In genomic region chr20:44392776-44393607, GRCh38 we compare ENCODE assay signal across 1 cellular context.
TF ChIP-seq lines count a peak whose summit lies in the region.

No MANE protein-coding gene starts in this region.

TF ChIP-seq in HepG2, 621 proteins besides CTCF, POLR2A, EP300 and RAD21 (continued from another document and continues in another):
- TF ChIP-seq ZBED4 (CRISPR knock-in tag; IDR thresholded peaks at IDR 0.05; ENCODE audit: borderline replicate concordance) (0 out of 2 replicates have a peak, but pooled peaks have one; percentile 17), ZNF629 (CRISPR knock-in tag; conservative IDR thresholded peaks at IDR 0.05) (no peak), IRF9 (CRISPR knock-in tag; IDR thresholded peaks at IDR 0.05; ENCODE audit: borderline replicate concordance) (peak; percentile 94), HDAC6 (IDR thresholded peaks at IDR 0.05; ENCODE audit: low read depth, low read length) (no peak), THYN1 (CRISPR knock-in tag; IDR thresholded peaks at IDR 0.05; ENCODE audit: borderline replicate concordance, low read depth) (0 out of 2 replicates have a peak, but pooled peaks have one; percentile 95), RFX3 (CRISPR knock-in tag; IDR thresholded peaks at IDR 0.05) (no peak), ATAD3A (CRISPR knock-in tag; IDR thresholded peaks at IDR 0.05) (no peak), ZBTB20 (CRISPR knock-in tag; IDR thresholded peaks at IDR 0.05; ENCODE audit: borderline replicate concordance, low read depth) (peak; percentile 70; the same call in 1 of the 2 replicates), HINFP (CRISPR knock-in tag; IDR thresholded peaks at IDR 0.05; ENCODE audit: low read depth) (0 out of 2 replicates have a peak, but pooled peaks have one; percentile 37), GTF2F1 (IDR thresholded peaks at IDR 0.05; ENCODE audit: low read length) (no peak), SAFB2 (CRISPR knock-in tag; IDR thresholded peaks at IDR 0.05; ENCODE audit: borderline replicate concordance, low read depth) (peak; percentile 94), ZNF101 (CRISPR knock-in tag; IDR thresholded peaks at IDR 0.05; ENCODE audit: borderline replicate concordance, low read depth) (no peak), XRCC5 (optimal IDR thresholded peaks at IDR 0.05; ENCODE audit: low read length) (peak; percentile 66), CCAR2 (optimal IDR thresholded peaks at IDR 0.05; ENCODE audit: low read depth, low read length) (no peak), KDM4B (CRISPR knock-in tag; IDR thresholded peaks at IDR 0.05) (no peak), TMF1 (CRISPR knock-in tag; IDR thresholded peaks at IDR 0.05; ENCODE audit: low read depth) (no peak), NFE2 (CRISPR knock-in tag; IDR thresholded peaks at IDR 0.05) (no peak), ZNF317 (CRISPR knock-in tag; IDR thresholded peaks at IDR 0.05) (no peak), SOX13 (IDR thresholded peaks at IDR 0.05) (no peak), SOX13 (CRISPR knock-in tag; conservative IDR thresholded peaks at IDR 0.05 in 1 of 2, IDR thresholded peaks at IDR 0.05 in 1 of 2) (peak in 1 of 2 experiments; percentile 50; a peak in 2 of 4 replicates), ARID2 (CRISPR knock-in tag; IDR thresholded peaks at IDR 0.05; ENCODE audit: borderline replicate concordance) (no peak), AGO1 (IDR thresholded peaks at IDR 0.05; ENCODE audit: low read depth, low read length, poor library complexity, severe bottlenecking) (no peak), ZBTB33 (CRISPR knock-in tag; IDR thresholded peaks at IDR 0.05) (no peak), ZNF614 (CRISPR knock-in tag; IDR thresholded peaks at IDR 0.05; ENCODE audit: borderline replicate concordance) (peak; percentile 68; the same call in 1 of the 2 replicates), SUZ12 (IDR thresholded peaks at IDR 0.05; ENCODE audit: low read depth, low read length) (no peak), ZNF30 (CRISPR knock-in tag; IDR thresholded peaks at IDR 0.05) (no peak), ZNF775 (CRISPR knock-in tag; IDR thresholded peaks at IDR 0.05; ENCODE audit: borderline replicate concordance) (no peak), ZNF572 (CRISPR knock-in tag; IDR thresholded peaks at IDR 0.05) (peak; percentile 97), RBFOX2 (IDR thresholded peaks at IDR 0.05; ENCODE audit: low read depth, low read length) (peak; percentile 74)
- TF ChIP-seq, protein P1, sequence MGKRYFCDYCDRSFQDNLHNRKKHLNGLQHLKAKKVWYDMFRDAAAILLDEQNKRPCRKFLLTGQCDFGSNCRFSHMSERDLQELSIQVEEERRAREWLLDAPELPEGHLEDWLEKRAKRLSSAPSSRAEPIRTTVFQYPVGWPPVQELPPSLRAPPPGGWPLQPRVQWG (CRISPR knock-in tag; IDR thresholded peaks at IDR 0.05; ENCODE audit: borderline replicate concordance, low read depth) = no peak
- TF ChIP-seq, protein P2, sequence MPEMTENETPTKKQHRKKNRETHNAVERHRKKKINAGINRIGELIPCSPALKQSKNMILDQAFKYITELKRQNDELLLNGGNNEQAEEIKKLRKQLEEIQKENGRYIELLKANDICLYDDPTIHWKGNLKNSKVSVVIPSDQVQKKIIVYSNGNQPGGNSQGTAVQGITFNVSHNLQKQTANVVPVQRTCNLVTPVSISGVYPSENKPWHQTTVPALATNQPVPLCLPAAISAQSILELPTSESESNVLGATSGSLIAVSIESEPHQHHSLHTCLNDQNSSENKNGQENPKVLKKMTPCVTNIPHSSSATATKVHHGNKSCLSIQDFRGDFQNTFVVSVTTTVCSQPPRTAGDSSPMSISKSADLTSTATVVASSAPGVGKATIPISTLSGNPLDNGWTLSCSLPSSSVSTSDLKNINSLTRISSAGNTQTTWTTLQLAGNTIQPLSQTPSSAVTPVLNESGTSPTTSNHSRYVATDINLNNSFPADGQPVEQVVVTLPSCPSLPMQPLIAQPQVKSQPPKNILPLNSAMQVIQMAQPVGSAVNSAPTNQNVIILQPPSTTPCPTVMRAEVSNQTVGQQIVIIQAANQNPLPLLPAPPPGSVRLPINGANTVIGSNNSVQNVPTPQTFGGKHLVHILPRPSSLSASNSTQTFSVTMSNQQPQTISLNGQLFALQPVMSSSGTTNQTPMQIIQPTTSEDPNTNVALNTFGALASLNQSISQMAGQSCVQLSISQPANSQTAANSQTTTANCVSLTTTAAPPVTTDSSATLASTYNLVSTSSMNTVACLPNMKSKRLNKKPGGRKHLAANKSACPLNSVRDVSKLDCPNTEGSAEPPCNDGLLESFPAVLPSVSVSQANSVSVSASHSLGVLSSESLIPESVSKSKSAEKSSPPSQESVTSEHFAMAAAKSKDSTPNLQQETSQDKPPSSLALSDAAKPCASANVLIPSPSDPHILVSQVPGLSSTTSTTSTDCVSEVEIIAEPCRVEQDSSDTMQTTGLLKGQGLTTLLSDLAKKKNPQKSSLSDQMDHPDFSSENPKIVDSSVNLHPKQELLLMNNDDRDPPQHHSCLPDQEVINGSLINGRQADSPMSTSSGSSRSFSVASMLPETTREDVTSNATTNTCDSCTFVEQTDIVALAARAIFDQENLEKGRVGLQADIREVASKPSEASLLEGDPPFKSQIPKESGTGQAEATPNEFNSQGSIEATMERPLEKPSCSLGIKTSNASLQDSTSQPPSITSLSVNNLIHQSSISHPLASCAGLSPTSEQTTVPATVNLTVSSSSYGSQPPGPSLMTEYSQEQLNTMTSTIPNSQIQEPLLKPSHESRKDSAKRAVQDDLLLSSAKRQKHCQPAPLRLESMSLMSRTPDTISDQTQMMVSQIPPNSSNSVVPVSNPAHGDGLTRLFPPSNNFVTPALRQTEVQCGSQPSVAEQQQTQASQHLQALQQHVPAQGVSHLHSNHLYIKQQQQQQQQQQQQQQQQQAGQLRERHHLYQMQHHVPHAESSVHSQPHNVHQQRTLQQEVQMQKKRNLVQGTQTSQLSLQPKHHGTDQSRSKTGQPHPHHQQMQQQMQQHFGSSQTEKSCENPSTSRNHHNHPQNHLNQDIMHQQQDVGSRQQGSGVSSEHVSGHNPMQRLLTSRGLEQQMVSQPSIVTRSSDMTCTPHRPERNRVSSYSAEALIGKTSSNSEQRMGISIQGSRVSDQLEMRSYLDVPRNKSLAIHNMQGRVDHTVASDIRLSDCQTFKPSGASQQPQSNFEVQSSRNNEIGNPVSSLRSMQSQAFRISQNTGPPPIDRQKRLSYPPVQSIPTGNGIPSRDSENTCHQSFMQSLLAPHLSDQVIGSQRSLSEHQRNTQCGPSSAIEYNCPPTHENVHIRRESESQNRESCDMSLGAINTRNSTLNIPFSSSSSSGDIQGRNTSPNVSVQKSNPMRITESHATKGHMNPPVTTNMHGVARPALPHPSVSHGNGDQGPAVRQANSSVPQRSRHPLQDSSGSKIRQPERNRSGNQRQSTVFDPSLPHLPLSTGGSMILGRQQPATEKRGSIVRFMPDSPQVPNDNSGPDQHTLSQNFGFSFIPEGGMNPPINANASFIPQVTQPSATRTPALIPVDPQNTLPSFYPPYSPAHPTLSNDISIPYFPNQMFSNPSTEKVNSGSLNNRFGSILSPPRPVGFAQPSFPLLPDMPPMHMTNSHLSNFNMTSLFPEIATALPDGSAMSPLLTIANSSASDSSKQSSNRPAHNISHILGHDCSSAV (CRISPR knock-in tag; IDR thresholded peaks at IDR 0.05; ENCODE audit: borderline replicate concordance) = no peak
- TF ChIP-seq, protein P3, sequence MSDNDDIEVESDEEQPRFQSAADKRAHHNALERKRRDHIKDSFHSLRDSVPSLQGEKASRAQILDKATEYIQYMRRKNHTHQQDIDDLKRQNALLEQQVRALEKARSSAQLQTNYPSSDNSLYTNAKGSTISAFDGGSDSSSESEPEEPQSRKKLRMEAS (IDR thresholded peaks at IDR 0.05) = peak; percentile 74
- TF ChIP-seq, protein P4, sequence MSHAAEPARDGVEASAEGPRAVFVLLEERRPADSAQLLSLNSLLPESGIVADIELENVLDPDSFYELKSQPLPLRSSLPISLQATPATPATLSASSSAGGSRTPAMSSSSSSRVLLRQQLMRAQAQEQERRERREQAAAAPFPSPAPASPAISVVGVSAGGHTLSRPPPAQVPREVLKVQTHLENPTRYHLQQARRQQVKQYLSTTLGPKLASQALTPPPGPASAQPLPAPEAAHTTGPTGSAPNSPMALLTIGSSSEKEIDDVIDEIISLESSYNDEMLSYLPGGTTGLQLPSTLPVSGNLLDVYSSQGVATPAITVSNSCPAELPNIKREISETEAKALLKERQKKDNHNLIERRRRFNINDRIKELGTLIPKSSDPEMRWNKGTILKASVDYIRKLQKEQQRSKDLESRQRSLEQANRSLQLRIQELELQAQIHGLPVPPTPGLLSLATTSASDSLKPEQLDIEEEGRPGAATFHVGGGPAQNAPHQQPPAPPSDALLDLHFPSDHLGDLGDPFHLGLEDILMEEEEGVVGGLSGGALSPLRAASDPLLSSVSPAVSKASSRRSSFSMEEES (CRISPR knock-in tag; IDR thresholded peaks at IDR 0.05) = peak; percentile 68
- TF ChIP-seq, protein P5, sequence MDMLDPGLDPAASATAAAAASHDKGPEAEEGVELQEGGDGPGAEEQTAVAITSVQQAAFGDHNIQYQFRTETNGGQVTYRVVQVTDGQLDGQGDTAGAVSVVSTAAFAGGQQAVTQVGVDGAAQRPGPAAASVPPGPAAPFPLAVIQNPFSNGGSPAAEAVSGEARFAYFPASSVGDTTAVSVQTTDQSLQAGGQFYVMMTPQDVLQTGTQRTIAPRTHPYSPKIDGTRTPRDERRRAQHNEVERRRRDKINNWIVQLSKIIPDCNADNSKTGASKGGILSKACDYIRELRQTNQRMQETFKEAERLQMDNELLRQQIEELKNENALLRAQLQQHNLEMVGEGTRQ (IDR thresholded peaks at IDR 0.05; ENCODE audit: low read depth, low read length) = no peak
- TF ChIP-seq, protein P5 (CRISPR knock-in tag; IDR thresholded peaks at IDR 0.05; ENCODE audit: borderline replicate concordance) = no peak; the same call in 1 of the 2 replicates
